Comparison of ENCODE assay signal across 8 cellular contexts in genomic region chr1:164660415-164661174, GRCh38.
DNase-seq lines count a peak whose midpoint lies in the region; ATAC-seq and TF ChIP-seq lines count a peak whose summit lies in the region.

No MANE protein-coding gene starts in this region.

- no peaks in the 10 kb centered on the region for H3K36me3 ChIP-seq in HUES48 (ENCODE audit: control insufficient read depth, insufficient read depth, low read length)
- no peaks in the 10 kb centered on the region for H3K36me3 ChIP-seq in HAP-1 (replicated peaks)
- no peaks in the 10 kb centered on the region for H3K36me3 ChIP-seq in tibial nerve

- no peak overlapping the region for H3K27ac Mint-ChIP-seq in activated T-helper 17 cell treated with anti-CD3 and anti-CD28 coated beads, Interleukin-2, amount 50 U/mL, for 72 hours

- WGBS in tibial nerve, 2 donors, result 71 to 78% methylated on average over 2 of the region's 2 CpGs

- H3K27ac ChIP-seq in HUES48 (ENCODE audit: low read depth, low read length) (peak overlapping the region; percentile 56), tibial nerve (no peak overlapping the region)

- ATAC-seq in GM19324 (IDR thresholded peaks at IDR 0.05; ENCODE audit: low FRiP score, unreplicated experiment), result peak; percentile 61
- ATAC-seq in activated T-helper 17 cell treated with anti-CD3 and anti-CD28 coated beads, Interleukin-2, amount 50 U/mL, for 72 hours (replicated peaks), result peak; percentile 72

- no peak overlapping the region for H3K9ac ChIP-seq in HUES48 (ENCODE audit: low read depth, low read length)

- no peaks in the 10 kb centered on the region for H3K27me3 Mint-ChIP-seq in activated T-helper 17 cell treated with anti-CD3 and anti-CD28 coated beads, Interleukin-2, amount 50 U/mL, for 72 hours

- in situ Hi-C loops in HAP-1 (cut with MboI; ENCODE audit: low sequenced_read_pairs), result no loop called here

- TF ChIP-seq CTCF in tibial nerve (IDR thresholded peaks at IDR 0.05), result no peak

- H3K4me1 ChIP-seq in HUES48 (ENCODE audit: control insufficient read depth, insufficient read depth, low read length), result peaks cover 32% of the 10 kb centered on the region
- H3K4me1 ChIP-seq in HAP-1, result no peaks in the 10 kb centered on the region
- peaks cover 0 to 17% (median 0%) of the 10 kb centered on the region in 4 donors for H3K4me1 ChIP-seq in tibial nerve

- no peaks in the 10 kb centered on the region for H3K36me3 Mint-ChIP-seq in activated T-helper 17 cell treated with anti-CD3 and anti-CD28 coated beads, Interleukin-2, amount 50 U/mL, for 72 hours (ENCODE audit: low read depth)

- DNase-seq in CMK (ENCODE audit: low read depth), result peak; percentile 8
- DNase-seq in non-pigmented ciliary epithelial cell (ENCODE audit: low read depth), result peak; percentile 63
- DNase-seq in HAP-1 (ENCODE audit: low spot score in 2 of 2), result no peak
- DNase-seq in tibial nerve (ENCODE audit: low spot score in 2 of 2), result no peak
- DNase-seq in NCI-H774 (lab: John Stamatoyannopoulos, UW), result no peak

- H3K4me3 Mint-ChIP-seq in activated T-helper 17 cell treated with anti-CD3 and anti-CD28 coated beads, Interleukin-2, amount 50 U/mL, for 72 hours, result no peak overlapping the region

- no peak for TF ChIP-seq POLR2A in tibial nerve (IDR thresholded peaks at IDR 0.05)

- no peak for TF ChIP-seq EP300 in tibial nerve (IDR thresholded peaks at IDR 0.05)

- H3K4me3 ChIP-seq in HUES48 (ENCODE audit: low read depth, low read length) (no peak overlapping the region), HAP-1 (no peak overlapping the region), tibial nerve (no peak overlapping the region)

- H3K9me3 Mint-ChIP-seq in activated T-helper 17 cell treated with anti-CD3 and anti-CD28 coated beads, Interleukin-2, amount 50 U/mL, for 72 hours, result peaks cover 11% of the 10 kb centered on the region

- no peaks in the 10 kb centered on the region for H3K27me3 ChIP-seq in HUES48 (ENCODE audit: control insufficient read depth, insufficient read depth, low read length)
- H3K27me3 ChIP-seq in HAP-1 (ENCODE audit: low read depth), result no peaks in the 10 kb centered on the region
- H3K27me3 ChIP-seq in tibial nerve, result no peaks in the 10 kb centered on the region

- no peaks in the 10 kb centered on the region for H3K9me3 ChIP-seq in HUES48 (ENCODE audit: control insufficient read depth, insufficient read depth, low read length)
- no peaks in the 10 kb centered on the region for H3K9me3 ChIP-seq in HAP-1
- no peaks in the 10 kb centered on the region for H3K9me3 ChIP-seq in tibial nerve

- H3K4me1 Mint-ChIP-seq in activated T-helper 17 cell treated with anti-CD3 and anti-CD28 coated beads, Interleukin-2, amount 50 U/mL, for 72 hours, result peaks cover 4% of the 10 kb centered on the region

Comparison
In these comparisons a context has a peak if more than half of its experiments do, and no peak if none do; other contexts are left out.
1. DNase-seq: peak in CMK (single experiment) and non-pigmented ciliary epithelial cell (single experiment); none in HAP-1 (0 of 2), tibial nerve (0 of 2) and NCI-H774 (single experiment).